In the genomic region with DNA sequence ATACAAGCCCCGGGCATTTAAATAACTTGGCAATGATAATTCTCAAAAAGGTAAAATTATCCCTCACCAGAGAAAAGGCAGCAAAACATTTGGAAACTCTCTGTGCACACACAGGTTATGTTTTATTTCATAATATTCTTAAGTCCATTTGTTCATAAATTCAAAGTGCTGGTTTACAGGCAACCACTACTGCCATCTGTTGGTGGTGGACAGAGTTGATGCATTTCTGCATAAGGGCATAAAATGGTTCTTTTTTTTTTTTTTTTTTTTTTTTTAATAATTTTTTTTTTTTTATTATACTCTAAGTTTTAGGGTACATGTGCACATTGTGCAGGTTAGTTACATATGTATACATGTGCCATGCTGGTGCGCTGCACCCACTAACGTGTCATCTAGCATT, we compare ENCODE assay signal across 8 cellular contexts. TPM values are rescaled to one million over a fixed set of nuclear protein-coding genes. Genes with fewer than 3 reads are reported as not detected.
A peak's percentile ranks its signal among the peaks of the same experiment; 100 is the strongest.
DNase-seq lines count a peak whose midpoint lies in the region; ATAC-seq, FAIRE-seq and TF ChIP-seq lines count a peak whose summit lies in the region.

No MANE protein-coding gene starts in this region.

- peaks cover 9% of the 10 kb centered on the region for H3K36me3 Mint-ChIP-seq in activated T-helper 2 cell treated with anti-CD3 and anti-CD28 coated beads, Interferon-gamma antibody, Interleukin-2, Interleukin-4, amounts not matched to agents 10 μg/mL and 5 μg/mL and 100 μg/mL, durations not matched to agents 14 hours and 24 hours and 36 hours (ENCODE audit: low read depth)

- peaks cover 8% of the 10 kb centered on the region for H3K9me3 Mint-ChIP-seq in activated T-helper 2 cell treated with anti-CD3 and anti-CD28 coated beads, Interferon-gamma antibody, Interleukin-2, Interleukin-4, amounts not matched to agents 10 μg/mL and 5 μg/mL and 100 μg/mL, durations not matched to agents 14 hours and 24 hours and 36 hours

- H3K27me3 Mint-ChIP-seq in activated T-helper 2 cell treated with anti-CD3 and anti-CD28 coated beads, Interferon-gamma antibody, Interleukin-2, Interleukin-4, amounts not matched to agents 10 μg/mL and 5 μg/mL and 100 μg/mL, durations not matched to agents 14 hours and 24 hours and 36 hours (ENCODE audit: low read depth): no peaks in the 10 kb centered on the region

- no peaks in the 10 kb centered on the region for H3K4me1 ChIP-seq in mucosa of descending colon (ENCODE audit: low read depth)

- no peak for ATAC-seq in mucosa of descending colon

- H3K27ac Mint-ChIP-seq in activated T-helper 2 cell treated with anti-CD3 and anti-CD28 coated beads, Interferon-gamma antibody, Interleukin-2, Interleukin-4, amounts not matched to agents 10 μg/mL and 5 μg/mL and 100 μg/mL, durations not matched to agents 14 hours and 24 hours and 36 hours: no peak overlapping the region

- intact Hi-C loops in mucosa of descending colon (cut with DNase I, micrococcal nuclease): no loop called here
- intact Hi-C loops in activated T-helper 2 cell treated with anti-CD3 and anti-CD28 coated beads, Interferon-gamma antibody, Interleukin-2, Interleukin-4, amounts not matched to agents 10 μg/mL and 5 μg/mL and 100 μg/mL, durations not matched to agents 14 hours and 24 hours and 36 hours (cut with micrococcal nuclease): no loop called here

- no peak overlapping the region for H3K27ac ChIP-seq in RWPE1

- H3K4me1 Mint-ChIP-seq in activated T-helper 2 cell treated with anti-CD3 and anti-CD28 coated beads, Interferon-gamma antibody, Interleukin-2, Interleukin-4, amounts not matched to agents 10 μg/mL and 5 μg/mL and 100 μg/mL, durations not matched to agents 14 hours and 24 hours and 36 hours (ENCODE audit: low read depth): peaks cover 9% of the 10 kb centered on the region

- no peaks in the 10 kb centered on the region for H3K27me3 ChIP-seq in bronchial epithelial cell (ENCODE audit: control insufficient read depth, insufficient read depth, low read length)

- DNase-seq in AG04449 (ENCODE audit: low read depth, low spot score) (no peak), GM13977 (ENCODE audit: low spot score) (peak; percentile 45), RWPE1 (ENCODE audit: low spot score) (peak; percentile 34), bronchial epithelial cell (ENCODE audit: low read depth) (peak; percentile 68), mucosa of descending colon (peak in 1 of 3 donors; percentile 66), COR-L47 (lab: John Stamatoyannopoulos, UW) (no peak), NCI-H345 treated with DMSO at 0.1 percent for 48 hours (lab: John Stamatoyannopoulos, UW; ENCODE audit: unreplicated experiment) (no peak)
- DNase-seq in activated T-helper 2 cell treated with anti-CD3 and anti-CD28 coated beads, Interferon-gamma antibody, Interleukin-2, Interleukin-4, amounts not matched to agents 10 μg/mL and 5 μg/mL and 100 μg/mL, durations not matched to agents 14 hours and 24 hours and 36 hours (ENCODE audit: low spot score): no peak

- H3K4me3 Mint-ChIP-seq in activated T-helper 2 cell treated with anti-CD3 and anti-CD28 coated beads, Interferon-gamma antibody, Interleukin-2, Interleukin-4, amounts not matched to agents 10 μg/mL and 5 μg/mL and 100 μg/mL, durations not matched to agents 14 hours and 24 hours and 36 hours (ENCODE audit: low read depth): no peak overlapping the region

- CTCF ChIA-PET in AG04449 (lab: Yijun Ruan, JAX): interaction anchor here (0.9 to 2.3 kb wide), 10 partner anchors 8 to 113 kb away, joined by 3 to 22 read pairs (median 4); no protein-coding TSS in a partner anchor
- CTCF ChIA-PET in RWPE1 (lab: Yijun Ruan, JAX): no interaction called here

- H3K9me3 ChIP-seq in mucosa of descending colon: no peaks in the 10 kb centered on the region

- TF ChIP-seq CTCF in AG04449 (IDR thresholded peaks at IDR 0.05; ENCODE audit: insufficient read depth, low read length, missing control alignments) (peak; percentile 55), GM13977 (IDR thresholded peaks at IDR 0.05; ENCODE audit: extremely low read depth, insufficient read depth, missing control alignments) (peak; percentile 60), RWPE1 (conservative IDR thresholded peaks at IDR 0.05; ENCODE audit: low read depth) (peak; percentile 43), bronchial epithelial cell (IDR thresholded peaks at IDR 0.05; ENCODE audit: insufficient read depth, low read length, severe bottlenecking) (peak; percentile 43), mucosa of descending colon (IDR thresholded peaks at IDR 0.05) (peak; percentile 20)

- POLR2A ChIA-PET in AG04449 (lab: Yijun Ruan, JAX) (no interaction called here), RWPE1 (lab: Yijun Ruan, JAX; ENCODE audit: low non-redundant PET) (no interaction called here)

- in situ Hi-C loops in GM13977 (cut with MboI; ENCODE audit: low pct_unique_long_range_greater_than_20kb, low sequenced_read_pairs, unreplicated experiment): no loop called here

- no peak overlapping the region for H3K4me3 ChIP-seq in AG04449 (ENCODE audit: low read depth, low read length)
- no peak overlapping the region for H3K4me3 ChIP-seq in bronchial epithelial cell (ENCODE audit: low read depth, low read length)
- H3K4me3 ChIP-seq in mucosa of descending colon: no peak overlapping the region

- H3K36me3 ChIP-seq in bronchial epithelial cell (ENCODE audit: control insufficient read depth, insufficient read depth, low read length) (no peaks in the 10 kb centered on the region), mucosa of descending colon (ENCODE audit: low read depth) (no peaks in the 10 kb centered on the region)

- FAIRE-seq in bronchial epithelial cell (lab: Jason Lieb, UNC): no peak

RNA-seq across cellular contexts. Expression of a gene that starts 31.5 kb away (rescaled TPM):
- total RNA-seq in bronchial epithelial cell (not detected in 2 replicates), mucosa of descending colon (not detected)
- 14.5 TPM in 2 replicates for total RNA-seq in activated T-helper 2 cell treated with anti-CD3 and anti-CD28 coated beads, Interferon-gamma antibody, Interleukin-2, Interleukin-4, amounts not matched to agents 10 μg/mL and 5 μg/mL and 100 μg/mL, durations not matched to agents 14 hours and 24 hours and 36 hours

Comparison
In these comparisons a context has a peak if more than half of its experiments do, and no peak if none do; other contexts are left out.
1. DNase-seq: peak in GM13977 (single experiment), RWPE1 (single experiment) and bronchial epithelial cell (single experiment); none in AG04449 (single experiment), COR-L47 (single experiment), activated T-helper 2 cell treated with anti-CD3 and anti-CD28 coated beads, Interferon-gamma antibody, Interleukin-2, Interleukin-4, amounts not matched to agents 10 μg/mL and 5 μg/mL and 100 μg/mL, durations not matched to agents 14 hours and 24 hours and 36 hours (single experiment) and NCI-H345 treated with DMSO at 0.1 percent for 48 hours (single experiment).
2. RNA of a gene that starts 31.5 kb away (total RNA-seq): 14.5 TPM in activated T-helper 2 cell treated with anti-CD3 and anti-CD28 coated beads, Interferon-gamma antibody, Interleukin-2, Interleukin-4, amounts not matched to agents 10 μg/mL and 5 μg/mL and 100 μg/mL, durations not matched to agents 14 hours and 24 hours and 36 hours; not detected in bronchial epithelial cell and not detected in mucosa of descending colon; every median in the first group is over 10 times any median in the second.
3. Peak in every context shown above with its lines, with median percentiles within 50 percentile points of each other: CTCF ChIP-seq.